1 cellular context compared by ENCODE assay signal in the genomic region with DNA sequence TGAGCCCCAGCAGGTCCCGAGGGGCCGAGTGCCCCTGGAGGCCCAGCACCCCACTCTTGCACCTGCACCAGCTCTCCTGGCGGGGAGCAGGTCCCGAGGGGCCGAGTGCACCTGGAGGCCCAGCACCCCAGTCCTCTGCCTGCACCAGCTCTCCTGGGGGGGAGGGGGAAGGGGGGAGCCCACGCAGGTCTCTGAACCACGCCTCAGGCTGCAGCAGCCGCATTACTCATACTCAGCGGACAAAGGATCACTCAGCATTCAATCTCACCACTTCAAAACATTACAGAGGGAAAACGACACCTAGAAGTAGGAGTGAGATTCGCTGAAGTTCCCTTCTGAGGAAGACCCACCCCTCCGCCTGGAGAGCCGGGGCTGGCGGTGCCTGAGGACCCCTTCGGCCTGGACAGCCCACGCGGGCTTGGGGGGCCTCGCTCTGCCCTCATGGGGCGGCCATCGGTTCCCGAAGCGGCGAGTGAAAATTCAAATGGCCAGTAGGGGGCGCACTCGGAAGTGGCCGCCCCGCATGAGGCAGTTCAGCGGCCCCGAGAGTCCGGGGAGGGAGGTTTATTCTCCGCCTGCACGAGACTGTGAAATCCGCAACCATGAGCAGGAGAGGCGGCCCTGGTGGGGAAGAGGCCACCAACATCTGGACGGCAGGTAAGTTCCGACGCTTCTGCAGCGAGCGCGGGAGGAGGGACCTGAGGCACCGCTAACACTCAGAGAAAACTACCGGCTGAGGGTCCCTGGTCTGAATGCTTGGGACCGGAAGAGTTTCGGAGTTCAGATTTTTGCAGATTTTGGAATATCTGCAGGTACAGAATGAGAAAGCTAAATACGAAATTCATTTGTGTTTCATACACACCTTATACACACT.
TF ChIP-seq lines count a peak whose summit lies in the region.

No MANE protein-coding gene starts in this region.

TF ChIP-seq in HepG2, 621 proteins besides CTCF, POLR2A, EP300 and RAD21 (continued from another document and continues in another):
- TF ChIP-seq, protein P1, sequence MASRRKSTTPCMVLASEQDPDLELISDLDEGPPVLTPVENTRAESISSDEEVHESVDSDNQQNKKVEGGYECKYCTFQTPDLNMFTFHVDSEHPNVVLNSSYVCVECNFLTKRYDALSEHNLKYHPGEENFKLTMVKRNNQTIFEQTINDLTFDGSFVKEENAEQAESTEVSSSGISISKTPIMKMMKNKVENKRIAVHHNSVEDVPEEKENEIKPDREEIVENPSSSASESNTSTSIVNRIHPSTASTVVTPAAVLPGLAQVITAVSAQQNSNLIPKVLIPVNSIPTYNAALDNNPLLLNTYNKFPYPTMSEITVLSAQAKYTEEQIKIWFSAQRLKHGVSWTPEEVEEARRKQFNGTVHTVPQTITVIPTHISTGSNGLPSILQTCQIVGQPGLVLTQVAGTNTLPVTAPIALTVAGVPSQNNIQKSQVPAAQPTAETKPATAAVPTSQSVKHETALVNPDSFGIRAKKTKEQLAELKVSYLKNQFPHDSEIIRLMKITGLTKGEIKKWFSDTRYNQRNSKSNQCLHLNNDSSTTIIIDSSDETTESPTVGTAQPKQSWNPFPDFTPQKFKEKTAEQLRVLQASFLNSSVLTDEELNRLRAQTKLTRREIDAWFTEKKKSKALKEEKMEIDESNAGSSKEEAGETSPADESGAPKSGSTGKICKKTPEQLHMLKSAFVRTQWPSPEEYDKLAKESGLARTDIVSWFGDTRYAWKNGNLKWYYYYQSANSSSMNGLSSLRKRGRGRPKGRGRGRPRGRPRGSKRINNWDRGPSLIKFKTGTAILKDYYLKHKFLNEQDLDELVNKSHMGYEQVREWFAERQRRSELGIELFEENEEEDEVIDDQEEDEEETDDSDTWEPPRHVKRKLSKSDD (CRISPR knock-in tag; IDR thresholded peaks at IDR 0.05; ENCODE audit: low read depth), result peak; percentile 66; the same call in 1 of the 2 replicates
- TF ChIP-seq, protein P2, sequence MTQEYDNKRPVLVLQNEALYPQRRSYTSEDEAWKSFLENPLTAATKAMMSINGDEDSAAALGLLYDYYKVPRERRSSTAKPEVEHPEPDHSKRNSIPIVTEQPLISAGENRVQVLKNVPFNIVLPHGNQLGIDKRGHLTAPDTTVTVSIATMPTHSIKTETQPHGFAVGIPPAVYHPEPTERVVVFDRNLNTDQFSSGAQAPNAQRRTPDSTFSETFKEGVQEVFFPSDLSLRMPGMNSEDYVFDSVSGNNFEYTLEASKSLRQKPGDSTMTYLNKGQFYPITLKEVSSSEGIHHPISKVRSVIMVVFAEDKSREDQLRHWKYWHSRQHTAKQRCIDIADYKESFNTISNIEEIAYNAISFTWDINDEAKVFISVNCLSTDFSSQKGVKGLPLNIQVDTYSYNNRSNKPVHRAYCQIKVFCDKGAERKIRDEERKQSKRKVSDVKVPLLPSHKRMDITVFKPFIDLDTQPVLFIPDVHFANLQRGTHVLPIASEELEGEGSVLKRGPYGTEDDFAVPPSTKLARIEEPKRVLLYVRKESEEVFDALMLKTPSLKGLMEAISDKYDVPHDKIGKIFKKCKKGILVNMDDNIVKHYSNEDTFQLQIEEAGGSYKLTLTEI (CRISPR knock-in tag; conservative IDR thresholded peaks at IDR 0.05), result no peak
- TF ChIP-seq, protein P3, sequence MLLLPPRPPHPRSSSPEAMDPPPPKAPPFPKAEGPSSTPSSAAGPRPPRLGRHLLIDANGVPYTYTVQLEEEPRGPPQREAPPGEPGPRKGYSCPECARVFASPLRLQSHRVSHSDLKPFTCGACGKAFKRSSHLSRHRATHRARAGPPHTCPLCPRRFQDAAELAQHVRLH (CRISPR knock-in tag; IDR thresholded peaks at IDR 0.05; ENCODE audit: borderline replicate concordance, low read depth), result peak; percentile 73; the same call in 1 of the 2 replicates
- TF ChIP-seq KDM4B (CRISPR knock-in tag; IDR thresholded peaks at IDR 0.05) (0 out of 2 replicates have a peak, but pooled peaks have one; percentile 49), DR1 (CRISPR knock-in tag; IDR thresholded peaks at IDR 0.05) (no peak), SP2 (CRISPR knock-in tag; IDR thresholded peaks at IDR 0.05) (0 out of 2 replicates have a peak, but pooled peaks have one; percentile 27), ZNF205 (CRISPR knock-in tag; IDR thresholded peaks at IDR 0.05) (0 out of 2 replicates have a peak, but pooled peaks have one; percentile 30), NR2F6 (IDR thresholded peaks at IDR 0.05) (0 out of 2 replicates have a peak, but pooled peaks have one; percentile 9), NR2F6 (CRISPR knock-in tag; IDR thresholded peaks at IDR 0.05) (peak; percentile 40; the same call in 1 of the 2 replicates), GPN1 (CRISPR knock-in tag; IDR thresholded peaks at IDR 0.05; ENCODE audit: borderline replicate concordance) (no peak), PRMT3 (CRISPR knock-in tag; IDR thresholded peaks at IDR 0.05; ENCODE audit: borderline replicate concordance, low read depth) (no peak), LCORL (IDR thresholded peaks at IDR 0.05) (no peak), LCORL (CRISPR knock-in tag; IDR thresholded peaks at IDR 0.05) (peak; percentile 59; the same call in 1 of the 2 replicates), RBFOX2 (IDR thresholded peaks at IDR 0.05; ENCODE audit: low read depth, low read length) (peak; percentile 79), PPARG (CRISPR knock-in tag; conservative IDR thresholded peaks at IDR 0.05) (no peak), NFRKB (IDR thresholded peaks at IDR 0.05) (no peak), HDAC6 (IDR thresholded peaks at IDR 0.05; ENCODE audit: low read depth, low read length) (no peak), ARNT (IDR thresholded peaks at IDR 0.05) (no peak), DNMT3B (CRISPR knock-in tag; conservative IDR thresholded peaks at IDR 0.05) (0 out of 2 replicates have a peak, but pooled peaks have one; percentile 48), PCBP1 (IDR thresholded peaks at IDR 0.05; ENCODE audit: borderline replicate concordance, low read depth, low read length) (no peak), ZNF772 (CRISPR knock-in tag; IDR thresholded peaks at IDR 0.05) (peak; percentile 77; the same call in 1 of the 2 replicates), ZNF331 (CRISPR knock-in tag; IDR thresholded peaks at IDR 0.05) (peak; percentile 65; the same call in 1 of the 2 replicates), ZNF768 (CRISPR knock-in tag; IDR thresholded peaks at IDR 0.05) (peak; percentile 75; the same call in 1 of the 2 replicates), MEIS2 (CRISPR knock-in tag; IDR thresholded peaks at IDR 0.05) (peak; percentile 75), ZNF792 (CRISPR knock-in tag; IDR thresholded peaks at IDR 0.05) (peak; percentile 32; the same call in 1 of the 2 replicates)
- TF ChIP-seq, protein P4, sequence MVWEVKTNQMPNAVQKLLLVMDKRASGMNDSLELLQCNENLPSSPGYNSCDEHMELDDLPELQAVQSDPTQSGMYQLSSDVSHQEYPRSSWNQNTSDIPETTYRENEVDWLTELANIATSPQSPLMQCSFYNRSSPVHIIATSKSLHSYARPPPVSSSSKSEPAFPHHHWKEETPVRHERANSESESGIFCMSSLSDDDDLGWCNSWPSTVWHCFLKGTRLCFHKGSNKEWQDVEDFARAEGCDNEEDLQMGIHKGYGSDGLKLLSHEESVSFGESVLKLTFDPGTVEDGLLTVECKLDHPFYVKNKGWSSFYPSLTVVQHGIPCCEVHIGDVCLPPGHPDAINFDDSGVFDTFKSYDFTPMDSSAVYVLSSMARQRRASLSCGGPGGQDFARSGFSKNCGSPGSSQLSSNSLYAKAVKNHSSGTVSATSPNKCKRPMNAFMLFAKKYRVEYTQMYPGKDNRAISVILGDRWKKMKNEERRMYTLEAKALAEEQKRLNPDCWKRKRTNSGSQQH (CRISPR knock-in tag; IDR thresholded peaks at IDR 0.05; ENCODE audit: low read depth), result no peak; the same call in 1 of the 2 replicates
- TF ChIP-seq, protein P5, sequence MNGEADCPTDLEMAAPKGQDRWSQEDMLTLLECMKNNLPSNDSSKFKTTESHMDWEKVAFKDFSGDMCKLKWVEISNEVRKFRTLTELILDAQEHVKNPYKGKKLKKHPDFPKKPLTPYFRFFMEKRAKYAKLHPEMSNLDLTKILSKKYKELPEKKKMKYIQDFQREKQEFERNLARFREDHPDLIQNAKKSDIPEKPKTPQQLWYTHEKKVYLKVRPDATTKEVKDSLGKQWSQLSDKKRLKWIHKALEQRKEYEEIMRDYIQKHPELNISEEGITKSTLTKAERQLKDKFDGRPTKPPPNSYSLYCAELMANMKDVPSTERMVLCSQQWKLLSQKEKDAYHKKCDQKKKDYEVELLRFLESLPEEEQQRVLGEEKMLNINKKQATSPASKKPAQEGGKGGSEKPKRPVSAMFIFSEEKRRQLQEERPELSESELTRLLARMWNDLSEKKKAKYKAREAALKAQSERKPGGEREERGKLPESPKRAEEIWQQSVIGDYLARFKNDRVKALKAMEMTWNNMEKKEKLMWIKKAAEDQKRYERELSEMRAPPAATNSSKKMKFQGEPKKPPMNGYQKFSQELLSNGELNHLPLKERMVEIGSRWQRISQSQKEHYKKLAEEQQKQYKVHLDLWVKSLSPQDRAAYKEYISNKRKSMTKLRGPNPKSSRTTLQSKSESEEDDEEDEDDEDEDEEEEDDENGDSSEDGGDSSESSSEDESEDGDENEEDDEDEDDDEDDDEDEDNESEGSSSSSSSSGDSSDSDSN (CRISPR knock-in tag; IDR thresholded peaks at IDR 0.05), result peak; percentile 91
- TF ChIP-seq, protein P6, sequence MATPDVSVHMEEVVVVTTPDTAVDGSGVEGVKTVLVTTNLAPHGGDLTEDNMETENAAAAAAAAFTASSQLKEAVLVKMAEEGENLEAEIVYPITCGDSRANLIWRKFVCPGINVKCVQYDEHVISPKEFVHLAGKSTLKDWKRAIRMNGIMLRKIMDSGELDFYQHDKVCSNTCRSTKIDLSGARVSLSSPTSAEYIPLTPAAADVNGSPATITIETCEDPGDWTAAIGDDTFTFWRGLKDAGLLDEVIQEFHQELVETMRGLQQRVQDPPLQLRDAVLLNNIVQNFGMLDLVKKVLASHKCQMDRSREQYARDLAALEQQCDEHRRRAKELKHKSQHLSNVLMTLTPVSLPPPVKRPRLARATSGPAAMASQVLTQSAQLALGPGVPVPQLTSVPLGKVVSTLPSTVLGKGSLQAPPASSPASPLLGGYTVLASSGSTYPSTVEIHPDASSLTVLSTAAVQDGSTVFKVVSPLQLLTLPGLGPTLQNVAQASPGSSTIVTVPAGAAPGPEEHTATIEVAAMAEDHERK (CRISPR knock-in tag; IDR thresholded peaks at IDR 0.05; ENCODE audit: low read depth), result no peak
- TF ChIP-seq, protein P7, sequence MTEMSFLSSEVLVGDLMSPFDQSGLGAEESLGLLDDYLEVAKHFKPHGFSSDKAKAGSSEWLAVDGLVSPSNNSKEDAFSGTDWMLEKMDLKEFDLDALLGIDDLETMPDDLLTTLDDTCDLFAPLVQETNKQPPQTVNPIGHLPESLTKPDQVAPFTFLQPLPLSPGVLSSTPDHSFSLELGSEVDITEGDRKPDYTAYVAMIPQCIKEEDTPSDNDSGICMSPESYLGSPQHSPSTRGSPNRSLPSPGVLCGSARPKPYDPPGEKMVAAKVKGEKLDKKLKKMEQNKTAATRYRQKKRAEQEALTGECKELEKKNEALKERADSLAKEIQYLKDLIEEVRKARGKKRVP (CRISPR knock-in tag; IDR thresholded peaks at IDR 0.05), result 0 out of 4 replicates have a peak, but pooled peaks of 1 of the 2 experiments have one; percentile 25
- TF ChIP-seq, protein P8, sequence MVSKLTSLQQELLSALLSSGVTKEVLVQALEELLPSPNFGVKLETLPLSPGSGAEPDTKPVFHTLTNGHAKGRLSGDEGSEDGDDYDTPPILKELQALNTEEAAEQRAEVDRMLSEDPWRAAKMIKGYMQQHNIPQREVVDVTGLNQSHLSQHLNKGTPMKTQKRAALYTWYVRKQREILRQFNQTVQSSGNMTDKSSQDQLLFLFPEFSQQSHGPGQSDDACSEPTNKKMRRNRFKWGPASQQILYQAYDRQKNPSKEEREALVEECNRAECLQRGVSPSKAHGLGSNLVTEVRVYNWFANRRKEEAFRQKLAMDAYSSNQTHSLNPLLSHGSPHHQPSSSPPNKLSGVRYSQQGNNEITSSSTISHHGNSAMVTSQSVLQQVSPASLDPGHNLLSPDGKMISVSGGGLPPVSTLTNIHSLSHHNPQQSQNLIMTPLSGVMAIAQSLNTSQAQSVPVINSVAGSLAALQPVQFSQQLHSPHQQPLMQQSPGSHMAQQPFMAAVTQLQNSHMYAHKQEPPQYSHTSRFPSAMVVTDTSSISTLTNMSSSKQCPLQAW (CRISPR knock-in tag; IDR thresholded peaks at IDR 0.05), result peak; percentile 85
- TF ChIP-seq, protein P9, sequence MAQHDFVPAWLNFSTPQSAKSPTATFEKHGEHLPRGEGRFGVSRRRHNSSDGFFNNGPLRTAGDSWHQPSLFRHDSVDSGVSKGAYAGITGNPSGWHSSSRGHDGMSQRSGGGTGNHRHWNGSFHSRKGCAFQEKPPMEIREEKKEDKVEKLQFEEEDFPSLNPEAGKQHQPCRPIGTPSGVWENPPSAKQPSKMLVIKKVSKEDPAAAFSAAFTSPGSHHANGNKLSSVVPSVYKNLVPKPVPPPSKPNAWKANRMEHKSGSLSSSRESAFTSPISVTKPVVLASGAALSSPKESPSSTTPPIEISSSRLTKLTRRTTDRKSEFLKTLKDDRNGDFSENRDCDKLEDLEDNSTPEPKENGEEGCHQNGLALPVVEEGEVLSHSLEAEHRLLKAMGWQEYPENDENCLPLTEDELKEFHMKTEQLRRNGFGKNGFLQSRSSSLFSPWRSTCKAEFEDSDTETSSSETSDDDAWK (CRISPR knock-in tag; IDR thresholded peaks at IDR 0.05), result no peak
- TF ChIP-seq, protein P10, sequence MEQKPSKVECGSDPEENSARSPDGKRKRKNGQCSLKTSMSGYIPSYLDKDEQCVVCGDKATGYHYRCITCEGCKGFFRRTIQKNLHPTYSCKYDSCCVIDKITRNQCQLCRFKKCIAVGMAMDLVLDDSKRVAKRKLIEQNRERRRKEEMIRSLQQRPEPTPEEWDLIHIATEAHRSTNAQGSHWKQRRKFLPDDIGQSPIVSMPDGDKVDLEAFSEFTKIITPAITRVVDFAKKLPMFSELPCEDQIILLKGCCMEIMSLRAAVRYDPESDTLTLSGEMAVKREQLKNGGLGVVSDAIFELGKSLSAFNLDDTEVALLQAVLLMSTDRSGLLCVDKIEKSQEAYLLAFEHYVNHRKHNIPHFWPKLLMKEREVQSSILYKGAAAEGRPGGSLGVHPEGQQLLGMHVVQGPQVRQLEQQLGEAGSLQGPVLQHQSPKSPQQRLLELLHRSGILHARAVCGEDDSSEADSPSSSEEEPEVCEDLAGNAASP (CRISPR knock-in tag; IDR thresholded peaks at IDR 0.05; ENCODE audit: borderline replicate concordance), result peak; percentile 62; the same call in 1 of the 2 replicates
- TF ChIP-seq, protein P11, sequence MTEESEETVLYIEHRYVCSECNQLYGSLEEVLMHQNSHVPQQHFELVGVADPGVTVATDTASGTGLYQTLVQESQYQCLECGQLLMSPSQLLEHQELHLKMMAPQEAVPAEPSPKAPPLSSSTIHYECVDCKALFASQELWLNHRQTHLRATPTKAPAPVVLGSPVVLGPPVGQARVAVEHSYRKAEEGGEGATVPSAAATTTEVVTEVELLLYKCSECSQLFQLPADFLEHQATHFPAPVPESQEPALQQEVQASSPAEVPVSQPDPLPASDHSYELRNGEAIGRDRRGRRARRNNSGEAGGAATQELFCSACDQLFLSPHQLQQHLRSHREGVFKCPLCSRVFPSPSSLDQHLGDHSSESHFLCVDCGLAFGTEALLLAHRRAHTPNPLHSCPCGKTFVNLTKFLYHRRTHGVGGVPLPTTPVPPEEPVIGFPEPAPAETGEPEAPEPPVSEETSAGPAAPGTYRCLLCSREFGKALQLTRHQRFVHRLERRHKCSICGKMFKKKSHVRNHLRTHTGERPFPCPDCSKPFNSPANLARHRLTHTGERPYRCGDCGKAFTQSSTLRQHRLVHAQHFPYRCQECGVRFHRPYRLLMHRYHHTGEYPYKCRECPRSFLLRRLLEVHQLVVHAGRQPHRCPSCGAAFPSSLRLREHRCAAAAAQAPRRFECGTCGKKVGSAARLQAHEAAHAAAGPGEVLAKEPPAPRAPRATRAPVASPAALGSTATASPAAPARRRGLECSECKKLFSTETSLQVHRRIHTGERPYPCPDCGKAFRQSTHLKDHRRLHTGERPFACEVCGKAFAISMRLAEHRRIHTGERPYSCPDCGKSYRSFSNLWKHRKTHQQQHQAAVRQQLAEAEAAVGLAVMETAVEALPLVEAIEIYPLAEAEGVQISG (CRISPR knock-in tag; IDR thresholded peaks at IDR 0.05), result peak; percentile 71
